In genomic region chr20:35542990-35543389, GRCh38 we compare ENCODE assay signal across 12 cellular contexts. TPM values are rescaled to one million over a fixed set of nuclear protein-coding genes. Genes with fewer than 3 reads are reported as not detected.
DNase-seq lines count a peak whose midpoint lies in the region; ATAC-seq and TF ChIP-seq lines count a peak whose summit lies in the region.
"Had no signal": no experiment of that assay in that cellular context is flagged by ENCODE, and none has a peak within 500 bp of the region (broad histone marks: within the 10 kb centered on the region; RNA-seq: fewer than 3 reads in every experiment).

No MANE protein-coding gene starts in this region.

- CTCF ChIA-PET in activated CD4-positive, alpha-beta T cell treated with anti-CD3 and anti-CD28 coated beads for 36 hours (lab: Charles Lee), result interaction anchor here (0.7 to 1.0 kb wide), 2 partner anchors 58 to 341 kb away, joined by 3 read pairs; no protein-coding TSS in a partner anchor
- CTCF ChIA-PET in PC-9 (lab: Charles Lee), result no interaction called here

- peak overlapping the region; percentile 83 for H3K27ac Mint-ChIP-seq in activated CD4-positive, alpha-beta T cell treated with anti-CD3 and anti-CD28 coated beads for 36 hours
- H3K27ac Mint-ChIP-seq in endothelial cell (ENCODE audit: unreplicated experiment) (peak overlapping the region; percentile 90), osteocyte (ENCODE audit: unreplicated experiment) (no peak overlapping the region)

- peaks cover 4% of the 10 kb centered on the region for H3K36me3 Mint-ChIP-seq in activated CD4-positive, alpha-beta T cell treated with anti-CD3 and anti-CD28 coated beads for 36 hours (ENCODE audit: low read depth)
- peaks cover 6% of the 10 kb centered on the region for H3K36me3 Mint-ChIP-seq in endothelial cell (ENCODE audit: low read depth, unreplicated experiment)
- H3K36me3 Mint-ChIP-seq in osteocyte (ENCODE audit: unreplicated experiment), result peaks cover 6% of the 10 kb centered on the region

- no peak for ATAC-seq in activated CD4-positive, alpha-beta T cell treated with anti-CD3 and anti-CD28 coated beads for 36 hours
- ATAC-seq in HG03520 (IDR thresholded peaks at IDR 0.05; ENCODE audit: unreplicated experiment), result no peak
- no peak for ATAC-seq in HG03025 (IDR thresholded peaks at IDR 0.05; ENCODE audit: low FRiP score, unreplicated experiment)

- H3K4me3 ChIP-seq in PC-9, result peak overlapping the region; percentile 88
- H3K4me3 ChIP-seq in vagina, result peak overlapping the region in 1 of 2 donors; percentile 68

- H3K36me3 ChIP-seq in PC-9 (ENCODE audit: low read depth) (peaks cover 15% of the 10 kb centered on the region), vagina (peaks cover 0 to 23% of the 10 kb centered on the region in 2 donors)

- peak overlapping the region; percentile 83 for H3K4me3 Mint-ChIP-seq in activated CD4-positive, alpha-beta T cell treated with anti-CD3 and anti-CD28 coated beads for 36 hours
- H3K4me3 Mint-ChIP-seq in endothelial cell (ENCODE audit: unreplicated experiment), result peak overlapping the region; percentile 94
- H3K4me3 Mint-ChIP-seq in osteocyte (ENCODE audit: unreplicated experiment), result peak overlapping the region; percentile 90

- BruUV-seq in PC-9 (replicated peaks; lab: Mats Ljungman, UMichigan), result no TSS peak

- intact Hi-C loops in activated CD4-positive, alpha-beta T cell treated with anti-CD3 and anti-CD28 coated beads for 36 hours (cut with DNase I, micrococcal nuclease), result loop anchor here (1.0 to 5.0 kb wide), 16 partner anchors 73 to 1856 kb away; partner anchors contain the start of genes CPNE1 (in 2 of the 2), RBM12 (in 2 of the 2), SCAND1 (in 2 of the 2) and AAR2 (in 1 of the 2)
- intact Hi-C loops in PC-9 (cut with micrococcal nuclease; ENCODE audit: unreplicated experiment), result no loop called here
- intact Hi-C loops in vagina (cut with DNase I), result no loop called here

- H3K9me3 Mint-ChIP-seq in activated CD4-positive, alpha-beta T cell treated with anti-CD3 and anti-CD28 coated beads for 36 hours (ENCODE audit: low read depth), result no peaks in the 10 kb centered on the region
- H3K9me3 Mint-ChIP-seq in endothelial cell (ENCODE audit: unreplicated experiment) (no peaks in the 10 kb centered on the region), osteocyte (ENCODE audit: unreplicated experiment) (no peaks in the 10 kb centered on the region)

- H3K27me3 Mint-ChIP-seq in activated CD4-positive, alpha-beta T cell treated with anti-CD3 and anti-CD28 coated beads for 36 hours, result no peaks in the 10 kb centered on the region
- no peaks in the 10 kb centered on the region for H3K27me3 Mint-ChIP-seq in endothelial cell (ENCODE audit: unreplicated experiment)
- no peaks in the 10 kb centered on the region for H3K27me3 Mint-ChIP-seq in osteocyte (ENCODE audit: unreplicated experiment)

- POLR2A ChIA-PET in activated CD4-positive, alpha-beta T cell treated with anti-CD3 and anti-CD28 coated beads for 36 hours (lab: Charles Lee), result interaction anchor here (0.5 to 2.0 kb wide), 5 partner anchors 52 to 411 kb away, joined by 3 to 9 read pairs (median 5); partner anchors contain the start of gene SCAND1
- POLR2A ChIA-PET in PC-9 (lab: Charles Lee; ENCODE audit: unreplicated experiment), result interaction anchor here (1.0 kb wide), 1 partner anchor 64 kb away, joined by 5 read pairs; no protein-coding TSS in a partner anchor

- H3F3A ChIP-seq in PC-9 (ENCODE audit: insufficient read depth, low read depth), result peaks cover 21% of the 10 kb centered on the region; the same call in 1 of the 2 replicates

- H2AFZ ChIP-seq in PC-9, result no peak overlapping the region

- H3K9me3 ChIP-seq in PC-9 (ENCODE audit: insufficient read depth, low read depth) (no peaks in the 10 kb centered on the region), vagina (no peaks in the 10 kb centered on the region)
- H3K9me3 ChIP-seq: transverse colon had no signal

- H3K9me2 ChIP-seq in PC-9 (ENCODE audit: insufficient read depth), result no peaks in the 10 kb centered on the region

- H3K27me3 ChIP-seq in PC-9 (ENCODE audit: insufficient read depth, low read depth) (no peaks in the 10 kb centered on the region), vagina (no peaks in the 10 kb centered on the region)
- H3K27me3 ChIP-seq: transverse colon had no signal

- H3K4me1 Mint-ChIP-seq in activated CD4-positive, alpha-beta T cell treated with anti-CD3 and anti-CD28 coated beads for 36 hours, result peaks cover 15% of the 10 kb centered on the region
- H3K4me1 Mint-ChIP-seq in endothelial cell (ENCODE audit: unreplicated experiment) (peaks cover 17% of the 10 kb centered on the region), osteocyte (ENCODE audit: unreplicated experiment) (peaks cover 18% of the 10 kb centered on the region)

- H3K4me2 ChIP-seq in PC-9, result peak overlapping the region; percentile 90

- H3K79me2 ChIP-seq in PC-9 (ENCODE audit: low read depth), result peaks cover 17% of the 10 kb centered on the region

- no peak for TF ChIP-seq POLR2A in vagina (IDR thresholded peaks at IDR 0.05)

- TF ChIP-seq CTCF in PC-9 (conservative IDR thresholded peaks at IDR 0.05) (no peak), endothelial cell (IDR thresholded peaks at IDR 0.05; ENCODE audit: unreplicated experiment) (no peak), osteocyte (IDR thresholded peaks at IDR 0.05) (no peak), vagina (IDR thresholded peaks at IDR 0.05) (no peak)

- H4K20me1 ChIP-seq in PC-9 (ENCODE audit: insufficient read depth), result 0 out of 2 replicates have a peak, but pooled peaks cover 3% of the 10 kb centered on the region

- H3K4me1 ChIP-seq in PC-9 (replicated peaks; ENCODE audit: insufficient read depth), result peaks cover 7% of the 10 kb centered on the region
- peaks cover 8% of the 10 kb centered on the region for H3K4me1 ChIP-seq in vagina

- DNase-seq in activated CD4-positive, alpha-beta T cell treated with anti-CD3 and anti-CD28 coated beads for 36 hours, result no peak
- DNase-seq in activated CD4-positive, alpha-beta T cell treated with anti-CD3 and anti-CD28 coated beads for 4 hours, result no peak
- DNase-seq in PC-9 (no peak), endothelial cell (ENCODE audit: low spot score) (no peak), osteocyte (ENCODE audit: extremely low spot score, unreplicated experiment) (no peak), vagina (ENCODE audit: extremely low spot score in 2 of 2) (no peak)
- DNase-seq: Kasumi-1, NCI-H69 had no signal

- H3K27ac ChIP-seq in PC-9 (no peak overlapping the region), vagina (no peak overlapping the region)

RNA-seq across cellular contexts. Expression of gene ERGIC3, which starts 1.1 kb away (rescaled TPM):
- 100 to 1,000 TPM; 109 to 127 TPM for total RNA-seq in activated CD4-positive, alpha-beta T cell treated with anti-CD3 and anti-CD28 coated beads for 36 hours
- total RNA-seq in PC-9 (2021) (341 and 435 TPM in 2 replicates), endothelial cell (ENCODE audit: unreplicated experiment) (282 TPM), osteocyte (313 and 323 TPM in 2 replicates), vagina (113 TPM)

RNA-seq across cellular contexts. Expression of gene C20orf173, which starts 13.5 kb away (rescaled TPM):
- total RNA-seq in activated CD4-positive, alpha-beta T cell treated with anti-CD3 and anti-CD28 coated beads for 36 hours, result not detected
- total RNA-seq in PC-9 (2021) (not detected in 2 replicates), endothelial cell (ENCODE audit: unreplicated experiment) (not detected), osteocyte (not detected in 2 replicates), vagina (not detected)
- total RNA-seq: mesenteric fat pad, transverse colon had no signal

Comparison
In these comparisons a context has a peak if more than half of its experiments do, and no peak if none do; other contexts are left out.
1. intact Hi-C loops: an anchor here in activated CD4-positive, alpha-beta T cell treated with anti-CD3 and anti-CD28 coated beads for 36 hours (1.0 to 5.0 kb wide); none called in PC-9 and vagina.